Comparison of ENCODE assay signal across 8 cellular contexts in genomic region chr11:13335319-13335718, GRCh38. TPM values are rescaled to one million over a fixed set of nuclear protein-coding genes. Genes with fewer than 3 reads are reported as not detected.
DNase-seq lines count a peak whose midpoint lies in the region; ATAC-seq and TF ChIP-seq lines count a peak whose summit lies in the region.

No MANE protein-coding gene starts in this region.

- peaks cover 9 to 31% of the 10 kb centered on the region in 2 donors for H3K36me3 Mint-ChIP-seq in CD14-positive monocyte
- no peaks in the 10 kb centered on the region for H3K36me3 Mint-ChIP-seq in activated T-cell treated with anti-CD3 and anti-CD28 coated beads, Interleukin-2, amount 50 U/mL, for 72 hours (ENCODE audit: insufficient read depth in 2 of 2)

- H3K9me3 Mint-ChIP-seq in CD14-positive monocyte, result no peaks in the 10 kb centered on the region
- H3K9me3 Mint-ChIP-seq in activated T-cell treated with anti-CD3 and anti-CD28 coated beads, Interleukin-2, amount 50 U/mL, for 72 hours, result no peaks in the 10 kb centered on the region

- no peak overlapping the region for H3K4me3 Mint-ChIP-seq in CD14-positive monocyte
- H3K4me3 Mint-ChIP-seq in activated T-cell treated with anti-CD3 and anti-CD28 coated beads, Interleukin-2, amount 50 U/mL, for 72 hours, result no peak overlapping the region

- DNase-seq in CD14-positive monocyte (ENCODE audit: low spot score), result peak; percentile 61
- DNase-seq in KBM-7, result peak; percentile 85
- DNase-seq in RPMI7951 (ENCODE audit: low read depth), result peak; percentile 65
- peak; percentile 66 to 76 for DNase-seq in activated T-cell treated with anti-CD3 and anti-CD28 coated beads, Interleukin-2, amount 50 U/mL, for 72 hours
- DNase-seq in foreskin fibroblast, result peak; percentile 82 to 92
- DNase-seq in pons (ENCODE audit: low spot score), result peak; percentile 56
- DNase-seq in ureter (ENCODE audit: low spot score), result peak; percentile 60

- TF ChIP-seq CTCF in CD14-positive monocyte (IDR thresholded peaks at IDR 0.05), result peak; percentile 89
- peak; percentile 92 for TF ChIP-seq CTCF in foreskin fibroblast (IDR thresholded peaks at IDR 0.05; ENCODE audit: low read depth, low read length)

- intact Hi-C loops in CD14-positive monocyte (cut with micrococcal nuclease), result loop anchor here in 1 of 2 donors (10.0 kb wide), 2 partner anchors 121 to 151 kb away; no protein-coding TSS in a partner anchor

- peak; percentile 37 for ATAC-seq in GM19467 (IDR thresholded peaks at IDR 0.05; ENCODE audit: unreplicated experiment)
- peak; percentile 27 to 39 for ATAC-seq in activated T-cell treated with anti-CD3 and anti-CD28 coated beads, Interleukin-2, amount 50 U/mL, for 72 hours (replicated peaks in 1 of 2)

- H3K4me3 ChIP-seq in foreskin fibroblast (ENCODE audit: low read depth in 1 of 2, low read length in 2 of 2), result no peak overlapping the region

- in situ Hi-C loops in KBM-7 (cut with MboI; ENCODE audit: low pct_unique_long_range_greater_than_20kb, low sequenced_read_pairs), result loop anchor here (25.0 kb wide), 1 partner anchor 373 kb away; no protein-coding TSS in a partner anchor

- H3K4me1 Mint-ChIP-seq in CD14-positive monocyte, result peaks cover 55% of the 10 kb centered on the region
- peaks cover 82% of the 10 kb centered on the region for H3K4me1 Mint-ChIP-seq in activated T-cell treated with anti-CD3 and anti-CD28 coated beads, Interleukin-2, amount 50 U/mL, for 72 hours (ENCODE audit: low read depth)

- peaks cover 0 to 1% (median 1%) of the 10 kb centered on the region in 3 donors for H3K27me3 Mint-ChIP-seq in CD14-positive monocyte (ENCODE audit: low read depth in 3 of 3)
- no peaks in the 10 kb centered on the region for H3K27me3 Mint-ChIP-seq in activated T-cell treated with anti-CD3 and anti-CD28 coated beads, Interleukin-2, amount 50 U/mL, for 72 hours (ENCODE audit: low read depth)

- H3K27ac Mint-ChIP-seq in CD14-positive monocyte, result no peak overlapping the region
- no peak overlapping the region for H3K27ac Mint-ChIP-seq in activated T-cell treated with anti-CD3 and anti-CD28 coated beads, Interleukin-2, amount 50 U/mL, for 72 hours

RNA-seq across cellular contexts. Expression of gene BMAL1, which starts 57.7 kb away (rescaled TPM):
- 10 to 100 TPM; 10.2 to 11.5 TPM for polyA plus RNA-seq in CD14-positive monocyte
- 8.8 and 14.2 TPM in 2 replicates for total RNA-seq in RPMI7951 (2014; rRNA removed; shearing (Covaris generic))
- total RNA-seq in activated T-cell treated with anti-CD3 and anti-CD28 coated beads, Interleukin-2, amount 50 U/mL, for 72 hours, result 10 to 100 TPM; 29.6 to 43.5 TPM
- total RNA-seq in ureter, result 28.4 TPM
